ENCODE assay signal across 1 cellular context in the genomic region with DNA sequence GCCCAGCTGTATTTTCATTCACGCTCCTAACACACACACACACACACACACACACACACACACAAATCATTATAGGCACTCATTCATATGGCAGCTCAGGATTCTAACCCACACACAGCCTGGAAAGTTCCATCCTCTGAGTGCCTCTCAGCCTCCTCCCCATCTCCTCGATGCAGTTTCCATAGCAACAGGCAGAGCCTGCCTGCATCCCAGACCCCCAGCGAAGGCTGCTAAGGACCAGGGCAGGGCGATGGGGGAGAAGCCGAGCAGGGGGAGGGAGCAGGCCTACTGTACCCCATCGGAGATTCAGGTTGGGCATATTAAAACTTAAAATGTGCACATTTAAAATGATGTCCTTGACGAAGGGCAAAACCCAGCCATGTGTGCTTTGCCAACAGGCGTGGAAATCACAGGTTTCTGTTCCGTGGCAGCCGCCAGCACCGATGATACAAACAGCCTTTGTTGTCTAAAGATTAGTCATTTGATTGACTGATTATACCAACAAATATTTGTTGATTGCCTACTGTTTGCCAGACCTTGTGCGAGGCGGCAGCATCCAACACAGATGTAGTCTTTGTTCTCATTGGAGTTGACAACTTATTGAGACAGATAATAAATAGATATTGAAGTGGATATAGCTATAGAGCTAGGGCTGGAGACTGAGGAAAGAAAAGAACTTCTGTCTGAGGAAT.
TF ChIP-seq lines count a peak whose summit lies in the region.

No MANE protein-coding gene starts in this region.

TF ChIP-seq in HepG2, 621 proteins besides CTCF, POLR2A, EP300 and RAD21 (continued from another document and continues in another):
- TF ChIP-seq RERE (CRISPR knock-in tag; IDR thresholded peaks at IDR 0.05; ENCODE audit: low read depth) (no peak), SP4 (CRISPR knock-in tag; IDR thresholded peaks at IDR 0.05) (no peak), ESRRA (CRISPR knock-in tag; IDR thresholded peaks at IDR 0.05; ENCODE audit: low read depth) (no peak), KLF6 (CRISPR knock-in tag; IDR thresholded peaks at IDR 0.05) (no peak), ZNF367 (CRISPR knock-in tag; IDR thresholded peaks at IDR 0.05; ENCODE audit: borderline replicate concordance) (no peak), POLR2AphosphoS2 (IDR thresholded peaks at IDR 0.05; ENCODE audit: low read depth, low read length) (no peak), SRY (CRISPR knock-in tag; IDR thresholded peaks at IDR 0.05) (no peak), SRF (IDR thresholded peaks at IDR 0.05; ENCODE audit: low read depth, low read length) (no peak), SMC3 (IDR thresholded peaks at IDR 0.05; ENCODE audit: low read length) (no peak), MIXL1 (CRISPR knock-in tag; IDR thresholded peaks at IDR 0.05) (no peak), NFYB (CRISPR knock-in tag; IDR thresholded peaks at IDR 0.05) (no peak), MNT (IDR thresholded peaks at IDR 0.05) (no peak), ZNF879 (CRISPR knock-in tag; IDR thresholded peaks at IDR 0.05) (no peak), TCF7 (IDR thresholded peaks at IDR 0.05; ENCODE audit: low read depth) (peak; percentile 80), GTF2F1 (IDR thresholded peaks at IDR 0.05; ENCODE audit: low read length) (no peak), ZFP1 (CRISPR knock-in tag; IDR thresholded peaks at IDR 0.05) (no peak), NRL (CRISPR knock-in tag; IDR thresholded peaks at IDR 0.05; ENCODE audit: borderline replicate concordance) (no peak)
- TF ChIP-seq, protein P1, sequence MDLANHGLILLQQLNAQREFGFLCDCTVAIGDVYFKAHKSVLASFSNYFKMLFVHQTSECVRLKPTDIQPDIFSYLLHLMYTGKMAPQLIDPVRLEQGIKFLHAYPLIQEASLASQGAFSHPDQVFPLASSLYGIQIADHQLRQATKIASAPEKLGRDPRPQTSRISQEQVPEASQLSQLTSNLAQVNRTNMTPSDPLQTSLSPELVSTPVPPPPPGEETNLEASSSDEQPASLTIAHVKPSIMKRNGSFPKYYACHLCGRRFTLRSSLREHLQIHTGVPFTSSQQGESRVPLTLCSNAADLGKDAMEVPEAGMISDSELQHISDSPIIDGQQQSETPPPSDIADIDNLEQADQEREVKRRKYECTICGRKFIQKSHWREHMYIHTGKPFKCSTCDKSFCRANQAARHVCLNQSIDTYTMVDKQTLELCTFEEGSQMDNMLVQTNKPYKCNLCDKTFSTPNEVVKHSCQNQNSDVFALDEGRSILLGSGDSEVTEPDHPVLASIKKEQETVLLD (CRISPR knock-in tag; IDR thresholded peaks at IDR 0.05; ENCODE audit: low read depth) = peak; percentile 29; the same call in 1 of the 2 replicates
- TF ChIP-seq, protein P2, sequence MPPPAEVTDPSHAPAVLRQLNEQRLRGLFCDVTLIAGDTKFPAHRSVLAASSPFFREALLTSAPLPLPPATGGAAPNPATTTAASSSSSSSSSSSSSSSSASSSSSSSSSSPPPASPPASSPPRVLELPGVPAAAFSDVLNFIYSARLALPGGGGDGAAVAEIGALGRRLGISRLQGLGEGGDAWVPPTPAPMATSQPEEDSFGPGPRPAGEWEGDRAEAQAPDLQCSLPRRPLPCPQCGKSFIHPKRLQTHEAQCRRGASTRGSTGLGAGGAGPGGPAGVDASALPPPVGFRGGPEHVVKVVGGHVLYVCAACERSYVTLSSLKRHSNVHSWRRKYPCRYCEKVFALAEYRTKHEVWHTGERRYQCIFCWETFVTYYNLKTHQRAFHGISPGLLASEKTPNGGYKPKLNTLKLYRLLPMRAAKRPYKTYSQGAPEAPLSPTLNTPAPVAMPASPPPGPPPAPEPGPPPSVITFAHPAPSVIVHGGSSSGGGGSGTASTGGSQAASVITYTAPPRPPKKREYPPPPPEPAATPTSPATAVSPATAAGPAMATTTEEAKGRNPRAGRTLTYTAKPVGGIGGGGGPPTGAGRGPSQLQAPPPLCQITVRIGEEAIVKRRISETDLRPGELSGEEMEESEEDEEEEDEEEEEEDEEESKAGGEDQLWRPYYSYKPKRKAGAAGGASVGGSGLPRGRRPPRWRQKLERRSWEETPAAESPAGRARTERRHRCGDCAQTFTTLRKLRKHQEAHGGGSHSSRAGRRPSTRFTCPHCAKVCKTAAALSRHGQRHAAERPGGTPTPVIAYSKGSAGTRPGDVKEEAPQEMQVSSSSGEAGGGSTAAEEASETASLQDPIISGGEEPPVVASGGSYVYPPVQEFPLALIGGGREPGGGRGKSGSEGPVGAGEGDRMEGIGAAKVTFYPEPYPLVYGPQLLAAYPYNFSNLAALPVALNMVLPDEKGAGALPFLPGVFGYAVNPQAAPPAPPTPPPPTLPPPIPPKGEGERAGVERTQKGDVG (CRISPR knock-in tag; IDR thresholded peaks at IDR 0.05; ENCODE audit: borderline replicate concordance) = no peak
- TF ChIP-seq, protein P3, sequence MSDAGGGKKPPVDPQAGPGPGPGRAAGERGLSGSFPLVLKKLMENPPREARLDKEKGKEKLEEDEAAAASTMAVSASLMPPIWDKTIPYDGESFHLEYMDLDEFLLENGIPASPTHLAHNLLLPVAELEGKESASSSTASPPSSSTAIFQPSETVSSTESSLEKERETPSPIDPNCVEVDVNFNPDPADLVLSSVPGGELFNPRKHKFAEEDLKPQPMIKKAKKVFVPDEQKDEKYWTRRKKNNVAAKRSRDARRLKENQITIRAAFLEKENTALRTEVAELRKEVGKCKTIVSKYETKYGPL (CRISPR knock-in tag; IDR thresholded peaks at IDR 0.05) = no peak
- TF ChIP-seq, protein P4, sequence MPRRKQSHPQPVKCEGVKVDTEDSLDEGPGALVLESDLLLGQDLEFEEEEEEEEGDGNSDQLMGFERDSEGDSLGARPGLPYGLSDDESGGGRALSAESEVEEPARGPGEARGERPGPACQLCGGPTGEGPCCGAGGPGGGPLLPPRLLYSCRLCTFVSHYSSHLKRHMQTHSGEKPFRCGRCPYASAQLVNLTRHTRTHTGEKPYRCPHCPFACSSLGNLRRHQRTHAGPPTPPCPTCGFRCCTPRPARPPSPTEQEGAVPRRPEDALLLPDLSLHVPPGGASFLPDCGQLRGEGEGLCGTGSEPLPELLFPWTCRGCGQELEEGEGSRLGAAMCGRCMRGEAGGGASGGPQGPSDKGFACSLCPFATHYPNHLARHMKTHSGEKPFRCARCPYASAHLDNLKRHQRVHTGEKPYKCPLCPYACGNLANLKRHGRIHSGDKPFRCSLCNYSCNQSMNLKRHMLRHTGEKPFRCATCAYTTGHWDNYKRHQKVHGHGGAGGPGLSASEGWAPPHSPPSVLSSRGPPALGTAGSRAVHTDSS (CRISPR knock-in tag; conservative IDR thresholded peaks at IDR 0.05) = no peak
- TF ChIP-seq, protein P5, sequence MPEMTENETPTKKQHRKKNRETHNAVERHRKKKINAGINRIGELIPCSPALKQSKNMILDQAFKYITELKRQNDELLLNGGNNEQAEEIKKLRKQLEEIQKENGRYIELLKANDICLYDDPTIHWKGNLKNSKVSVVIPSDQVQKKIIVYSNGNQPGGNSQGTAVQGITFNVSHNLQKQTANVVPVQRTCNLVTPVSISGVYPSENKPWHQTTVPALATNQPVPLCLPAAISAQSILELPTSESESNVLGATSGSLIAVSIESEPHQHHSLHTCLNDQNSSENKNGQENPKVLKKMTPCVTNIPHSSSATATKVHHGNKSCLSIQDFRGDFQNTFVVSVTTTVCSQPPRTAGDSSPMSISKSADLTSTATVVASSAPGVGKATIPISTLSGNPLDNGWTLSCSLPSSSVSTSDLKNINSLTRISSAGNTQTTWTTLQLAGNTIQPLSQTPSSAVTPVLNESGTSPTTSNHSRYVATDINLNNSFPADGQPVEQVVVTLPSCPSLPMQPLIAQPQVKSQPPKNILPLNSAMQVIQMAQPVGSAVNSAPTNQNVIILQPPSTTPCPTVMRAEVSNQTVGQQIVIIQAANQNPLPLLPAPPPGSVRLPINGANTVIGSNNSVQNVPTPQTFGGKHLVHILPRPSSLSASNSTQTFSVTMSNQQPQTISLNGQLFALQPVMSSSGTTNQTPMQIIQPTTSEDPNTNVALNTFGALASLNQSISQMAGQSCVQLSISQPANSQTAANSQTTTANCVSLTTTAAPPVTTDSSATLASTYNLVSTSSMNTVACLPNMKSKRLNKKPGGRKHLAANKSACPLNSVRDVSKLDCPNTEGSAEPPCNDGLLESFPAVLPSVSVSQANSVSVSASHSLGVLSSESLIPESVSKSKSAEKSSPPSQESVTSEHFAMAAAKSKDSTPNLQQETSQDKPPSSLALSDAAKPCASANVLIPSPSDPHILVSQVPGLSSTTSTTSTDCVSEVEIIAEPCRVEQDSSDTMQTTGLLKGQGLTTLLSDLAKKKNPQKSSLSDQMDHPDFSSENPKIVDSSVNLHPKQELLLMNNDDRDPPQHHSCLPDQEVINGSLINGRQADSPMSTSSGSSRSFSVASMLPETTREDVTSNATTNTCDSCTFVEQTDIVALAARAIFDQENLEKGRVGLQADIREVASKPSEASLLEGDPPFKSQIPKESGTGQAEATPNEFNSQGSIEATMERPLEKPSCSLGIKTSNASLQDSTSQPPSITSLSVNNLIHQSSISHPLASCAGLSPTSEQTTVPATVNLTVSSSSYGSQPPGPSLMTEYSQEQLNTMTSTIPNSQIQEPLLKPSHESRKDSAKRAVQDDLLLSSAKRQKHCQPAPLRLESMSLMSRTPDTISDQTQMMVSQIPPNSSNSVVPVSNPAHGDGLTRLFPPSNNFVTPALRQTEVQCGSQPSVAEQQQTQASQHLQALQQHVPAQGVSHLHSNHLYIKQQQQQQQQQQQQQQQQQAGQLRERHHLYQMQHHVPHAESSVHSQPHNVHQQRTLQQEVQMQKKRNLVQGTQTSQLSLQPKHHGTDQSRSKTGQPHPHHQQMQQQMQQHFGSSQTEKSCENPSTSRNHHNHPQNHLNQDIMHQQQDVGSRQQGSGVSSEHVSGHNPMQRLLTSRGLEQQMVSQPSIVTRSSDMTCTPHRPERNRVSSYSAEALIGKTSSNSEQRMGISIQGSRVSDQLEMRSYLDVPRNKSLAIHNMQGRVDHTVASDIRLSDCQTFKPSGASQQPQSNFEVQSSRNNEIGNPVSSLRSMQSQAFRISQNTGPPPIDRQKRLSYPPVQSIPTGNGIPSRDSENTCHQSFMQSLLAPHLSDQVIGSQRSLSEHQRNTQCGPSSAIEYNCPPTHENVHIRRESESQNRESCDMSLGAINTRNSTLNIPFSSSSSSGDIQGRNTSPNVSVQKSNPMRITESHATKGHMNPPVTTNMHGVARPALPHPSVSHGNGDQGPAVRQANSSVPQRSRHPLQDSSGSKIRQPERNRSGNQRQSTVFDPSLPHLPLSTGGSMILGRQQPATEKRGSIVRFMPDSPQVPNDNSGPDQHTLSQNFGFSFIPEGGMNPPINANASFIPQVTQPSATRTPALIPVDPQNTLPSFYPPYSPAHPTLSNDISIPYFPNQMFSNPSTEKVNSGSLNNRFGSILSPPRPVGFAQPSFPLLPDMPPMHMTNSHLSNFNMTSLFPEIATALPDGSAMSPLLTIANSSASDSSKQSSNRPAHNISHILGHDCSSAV (CRISPR knock-in tag; IDR thresholded peaks at IDR 0.05; ENCODE audit: borderline replicate concordance) = no peak
